In the genomic region with DNA sequence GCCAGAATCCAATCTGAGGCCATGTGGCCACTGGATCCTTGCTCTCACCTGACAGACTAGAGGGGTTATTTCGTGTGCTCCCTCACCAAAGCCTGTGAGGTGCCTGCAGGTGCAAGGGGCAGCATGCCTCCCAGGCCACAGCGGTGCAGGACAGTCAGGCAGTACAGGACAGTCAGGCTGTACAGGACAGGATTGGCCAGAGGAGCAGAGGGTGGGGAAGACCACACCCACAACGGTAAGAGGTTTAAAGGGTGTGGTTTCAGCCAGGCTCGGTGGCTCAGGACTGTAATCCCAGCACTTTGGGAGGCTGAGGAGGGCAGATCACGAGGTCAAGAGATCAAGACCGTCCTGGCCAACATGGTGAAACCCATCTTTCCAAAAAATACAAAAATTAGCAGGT, we compare ENCODE assay signal across 16 cellular contexts.
"Had no signal": no experiment of that assay in that cellular context is flagged by ENCODE, and none has a peak within 500 bp of the region (broad histone marks: within the 10 kb centered on the region; RNA-seq: fewer than 3 reads in every experiment).

No MANE protein-coding gene starts in this region.

- H3K36me3 Mint-ChIP-seq: stimulated activated naive B cell treated with anti-CD40 and anti-IgM and Interleukin-4, amounts not matched to agents 10 μg/mL and 1 μg/mL and 100 μg/mL, for 72 hours had no signal

- DNase-seq: activated CD4-positive, alpha-beta T cell treated with anti-CD3 and anti-CD28 coated beads, Interleukin-2, amount 50 U/mL, for 4 hours; activated naive CD8-positive, alpha-beta T cell treated with anti-CD3 and anti-CD28 coated beads, Interleukin-2, amount 10 ng/mL, durations not matched to agents 7 days and 5 days; amygdala; body of pancreas; heart left ventricle; left ventricle myocardium superior; stimulated activated naive B cell treated with anti-CD40 and anti-IgM and Interleukin-4, amounts not matched to agents 10 μg/mL and 1 μg/mL and 100 μg/mL, for 72 hours had no signal

- H3K36me3 ChIP-seq: gastroesophageal sphincter, heart left ventricle, neutrophil, thoracic aorta had no signal

- H3K27me3 Mint-ChIP-seq: central memory CD8-positive, alpha-beta T cell; stimulated activated naive B cell treated with anti-CD40 and anti-IgM and Interleukin-4, amounts not matched to agents 10 μg/mL and 1 μg/mL and 100 μg/mL, for 72 hours had no signal

- H3K27ac Mint-ChIP-seq: stimulated activated naive B cell treated with anti-CD40 and anti-IgM and Interleukin-4, amounts not matched to agents 10 μg/mL and 1 μg/mL and 100 μg/mL, for 72 hours; T-helper 1 cell treated with Interleukin-12 subunit alpha and Interleukin-12 subunit beta and Interleukin-4 antibody, amounts not matched to agents 30 μg/mL and 1 μg/mL, for 36 hours had no signal

- H3K4me3 ChIP-seq: body of pancreas, coronary artery, gastroesophageal sphincter, heart left ventricle, thoracic aorta had no signal

- H3K9me3 ChIP-seq: body of pancreas, gastroesophageal sphincter, heart left ventricle, neutrophil, thoracic aorta had no signal

- H3K4me3 Mint-ChIP-seq: activated naive CD8-positive, alpha-beta T cell treated with anti-CD3 and anti-CD28 coated beads, Interleukin-2, amount 10 ng/mL, durations not matched to agents 7 days and 5 days; central memory CD8-positive, alpha-beta T cell; stimulated activated naive B cell treated with anti-CD40 and anti-IgM and Interleukin-4, amounts not matched to agents 10 μg/mL and 1 μg/mL and 100 μg/mL, for 72 hours; T-helper 1 cell treated with Interleukin-12 subunit alpha and Interleukin-12 subunit beta and Interleukin-4 antibody, amounts not matched to agents 30 μg/mL and 1 μg/mL, for 36 hours had no signal

- ATAC-seq: body of pancreas; gastroesophageal sphincter; heart left ventricle; left ventricle myocardium superior; stimulated activated naive B cell treated with anti-CD40 and anti-IgM and Interleukin-4, amounts not matched to agents 10 μg/mL and 1 μg/mL and 100 μg/mL, for 72 hours had no signal

- H3K9me3 Mint-ChIP-seq: activated naive CD8-positive, alpha-beta T cell treated with anti-CD3 and anti-CD28 coated beads, Interleukin-2, amount 10 ng/mL, durations not matched to agents 7 days and 5 days; central memory CD8-positive, alpha-beta T cell; stimulated activated naive B cell treated with anti-CD40 and anti-IgM and Interleukin-4, amounts not matched to agents 10 μg/mL and 1 μg/mL and 100 μg/mL, for 72 hours; T-helper 1 cell treated with Interleukin-12 subunit alpha and Interleukin-12 subunit beta and Interleukin-4 antibody, amounts not matched to agents 30 μg/mL and 1 μg/mL, for 36 hours had no signal

- H3K27ac ChIP-seq: body of pancreas, coronary artery, gastroesophageal sphincter, heart left ventricle, neutrophil, parathyroid adenoma, thoracic aorta, VCaP had no signal

- FAIRE-seq: endometrium had no signal

- H3K27me3 ChIP-seq: body of pancreas, gastroesophageal sphincter, heart left ventricle had no signal
